In genomic region chr20:2156666-2157624, GRCh38 we compare ENCODE assay signal across 1 cellular context.
TF ChIP-seq lines count a peak whose summit lies in the region.

No MANE protein-coding gene starts in this region.

TF ChIP-seq in HepG2, 621 proteins besides CTCF, POLR2A, EP300 and RAD21 (continued from another document and continues in another):
- no peak for TF ChIP-seq BRF2 (CRISPR knock-in tag; IDR thresholded peaks at IDR 0.05)
- 0 out of 2 replicates have a peak, but pooled peaks have one; percentile 21 for TF ChIP-seq ARNTL (CRISPR knock-in tag; IDR thresholded peaks at IDR 0.05)
- no peak for TF ChIP-seq ZNF589 (CRISPR knock-in tag; conservative IDR thresholded peaks at IDR 0.05)
- no peak for TF ChIP-seq E2F2 (CRISPR knock-in tag; IDR thresholded peaks at IDR 0.05; ENCODE audit: borderline replicate concordance)
- TF ChIP-seq DZIP1 (CRISPR knock-in tag; IDR thresholded peaks at IDR 0.05), result no peak
- no peak for TF ChIP-seq ATF4 (CRISPR knock-in tag; IDR thresholded peaks at IDR 0.05)
- no peak for TF ChIP-seq NR2F1 (CRISPR knock-in tag; IDR thresholded peaks at IDR 0.05)
- no peak for TF ChIP-seq NR1H2 (CRISPR knock-in tag; IDR thresholded peaks at IDR 0.05; ENCODE audit: borderline replicate concordance, low read depth)
- TF ChIP-seq ZNF143 (CRISPR knock-in tag; IDR thresholded peaks at IDR 0.05), result no peak
- TF ChIP-seq TGIF2 (CRISPR knock-in tag; IDR thresholded peaks at IDR 0.05), result no peak
- TF ChIP-seq SNAPC2 (CRISPR knock-in tag; IDR thresholded peaks at IDR 0.05), result no peak
- 0 out of 2 replicates have a peak, but pooled peaks have one; percentile 30 for TF ChIP-seq ZNF292 (CRISPR knock-in tag; IDR thresholded peaks at IDR 0.05; ENCODE audit: borderline replicate concordance, low read depth)
- no peak for TF ChIP-seq YY1 (IDR thresholded peaks at IDR 0.05; ENCODE audit: insufficient read depth, insufficient replicate concordance, low read depth, low read length)
- TF ChIP-seq ARID5B (CRISPR knock-in tag; IDR thresholded peaks at IDR 0.05), result peak; percentile 62
- TF ChIP-seq TSC22D2 (CRISPR knock-in tag; IDR thresholded peaks at IDR 0.05; ENCODE audit: borderline replicate concordance), result no peak
- TF ChIP-seq ZNF256 (CRISPR knock-in tag; conservative IDR thresholded peaks at IDR 0.05), result no peak
- TF ChIP-seq CREBL2 (CRISPR knock-in tag; IDR thresholded peaks at IDR 0.05; ENCODE audit: borderline replicate concordance), result no peak
- no peak for TF ChIP-seq JDP2 (CRISPR knock-in tag; IDR thresholded peaks at IDR 0.05; ENCODE audit: borderline replicate concordance)
- TF ChIP-seq HOMEZ (CRISPR knock-in tag; IDR thresholded peaks at IDR 0.05; ENCODE audit: low read depth), result 0 out of 2 replicates have a peak, but pooled peaks have one; percentile 37
- TF ChIP-seq HOXA3 (CRISPR knock-in tag; IDR thresholded peaks at IDR 0.05), result no peak; the same call in 1 of the 2 replicates
- TF ChIP-seq KDM4B (CRISPR knock-in tag; IDR thresholded peaks at IDR 0.05), result no peak
- TF ChIP-seq ZKSCAN5 (CRISPR knock-in tag; IDR thresholded peaks at IDR 0.05), result no peak
- no peak for TF ChIP-seq NPAS2 (CRISPR knock-in tag; IDR thresholded peaks at IDR 0.05; ENCODE audit: borderline replicate concordance)
- TF ChIP-seq NR2C2 (CRISPR knock-in tag; IDR thresholded peaks at IDR 0.05; ENCODE audit: borderline replicate concordance), result no peak
- no peak for TF ChIP-seq SMYD3 (CRISPR knock-in tag; IDR thresholded peaks at IDR 0.05)
- peak; percentile 79 for TF ChIP-seq TEAD3 (CRISPR knock-in tag; optimal IDR thresholded peaks at IDR 0.05; ENCODE audit: borderline replicate concordance)
- no peak for TF ChIP-seq ZIK1 (CRISPR knock-in tag; IDR thresholded peaks at IDR 0.05; ENCODE audit: borderline replicate concordance, low read depth)
- no peak for TF ChIP-seq PRMT3 (CRISPR knock-in tag; IDR thresholded peaks at IDR 0.05; ENCODE audit: borderline replicate concordance, low read depth)
- TF ChIP-seq TAF1 (CRISPR knock-in tag; IDR thresholded peaks at IDR 0.05), result no peak
- no peak for TF ChIP-seq SMC3 (IDR thresholded peaks at IDR 0.05; ENCODE audit: low read length)
- TF ChIP-seq NCOR1 (IDR thresholded peaks at IDR 0.05; ENCODE audit: borderline replicate concordance, low read length), result peak; percentile 71; the same call in 1 of the 2 replicates
- TF ChIP-seq MAX (IDR thresholded peaks at IDR 0.05), result no peak
- TF ChIP-seq SIN3A (IDR thresholded peaks at IDR 0.05; ENCODE audit: borderline replicate concordance, low read depth, low read length), result no peak
- TF ChIP-seq ZUFSP (CRISPR knock-in tag; IDR thresholded peaks at IDR 0.05; ENCODE audit: borderline replicate concordance), result no peak
- no peak for TF ChIP-seq ZNF563 (CRISPR knock-in tag; IDR thresholded peaks at IDR 0.05)
- no peak for TF ChIP-seq SRSF9 (IDR thresholded peaks at IDR 0.05; ENCODE audit: borderline replicate concordance, insufficient read depth, low read depth, low read length, poor library complexity, severe bottlenecking)
- TF ChIP-seq ZNF780A (CRISPR knock-in tag; IDR thresholded peaks at IDR 0.05), result no peak
- no peak for TF ChIP-seq TCF12 (IDR thresholded peaks at IDR 0.05)
- TF ChIP-seq TCF12 (CRISPR knock-in tag; IDR thresholded peaks at IDR 0.05), result no peak
- TF ChIP-seq GATAD2A (CRISPR knock-in tag; IDR thresholded peaks at IDR 0.05), result peak; percentile 56
- TF ChIP-seq SRSF4 (IDR thresholded peaks at IDR 0.05; ENCODE audit: low read depth, low read length, poor library complexity, severe bottlenecking), result no peak
- no peak for TF ChIP-seq ZNF24 (IDR thresholded peaks at IDR 0.05)
- no peak for TF ChIP-seq ELF4 (CRISPR knock-in tag; IDR thresholded peaks at IDR 0.05; ENCODE audit: borderline replicate concordance)
- no peak for TF ChIP-seq TIGD3 (CRISPR knock-in tag; IDR thresholded peaks at IDR 0.05; ENCODE audit: borderline replicate concordance)
- no peak for TF ChIP-seq SYNCRIP (IDR thresholded peaks at IDR 0.05; ENCODE audit: insufficient read depth, low read depth, low read length)
- no peak for TF ChIP-seq HNRNPH1 (optimal IDR thresholded peaks at IDR 0.05; ENCODE audit: low read depth, low read length)
- no peak for TF ChIP-seq GMEB2 (CRISPR knock-in tag; IDR thresholded peaks at IDR 0.05; ENCODE audit: low read depth)
- TF ChIP-seq MXI1 (IDR thresholded peaks at IDR 0.05; ENCODE audit: borderline replicate concordance, low read depth, low read length), result no peak
- no peak for TF ChIP-seq ZNF350 (CRISPR knock-in tag; IDR thresholded peaks at IDR 0.05; ENCODE audit: borderline replicate concordance, low read depth)
